ENCODE assay signal across 11 cellular contexts in genomic region chr2:79929624-79930023, GRCh38.
"Had no signal": no experiment of that assay in that cellular context is flagged by ENCODE, and none has a peak within 500 bp of the region (broad histone marks: within the 10 kb centered on the region; RNA-seq: fewer than 3 reads in every experiment).

No MANE protein-coding gene starts in this region.

- H3K4me1 ChIP-seq: HAP-1 had no signal

- H3K9me3 ChIP-seq: HAP-1 had no signal

- DNase-seq: GM23248, GOT3, H7, H9, HCEC 1CT, HFFc6 had no signal

- H3K9ac ChIP-seq: GM23248 had no signal

- ATAC-seq: GM23338, HCT116 had no signal

- H3K36me3 ChIP-seq: HAP-1 had no signal

- H3K27ac ChIP-seq: GM23248 had no signal

- H3K4me2 ChIP-seq: GM23338 had no signal

- H2AFZ ChIP-seq: GM23248, GM23338 had no signal

- H3K4me3 ChIP-seq: GM23248, GM23338, HAP-1 had no signal

- FAIRE-seq: H1, H54 had no signal
